In genomic region chr1:215279682-215280081, GRCh38 we compare ENCODE assay signal across 22 cellular contexts.
"Had no signal": no experiment of that assay in that cellular context is flagged by ENCODE, and none has a peak within 500 bp of the region (broad histone marks: within the 10 kb centered on the region; RNA-seq: fewer than 3 reads in every experiment).

No MANE protein-coding gene starts in this region.

- H3K4me3 ChIP-seq: cardiac muscle cell, lung, tibial artery had no signal

- DNase-seq: activated CD4-positive, alpha-beta T cell treated with anti-CD3 and anti-CD28 coated beads, Interleukin-2, amount 10 ng/mL, durations not matched to agents 24 days and 14 days; activated CD4-positive, CD25-positive, alpha-beta regulatory T cell; activated CD8-positive, alpha-beta T cell treated with anti-CD3 and anti-CD28 coated beads for 36 hours; activated naive CD4-positive, alpha-beta T cell; activated naive CD8-positive, alpha-beta T cell treated with anti-CD3 and anti-CD28 coated beads for 36 hours; activated T-cell treated with anti-CD3 and anti-CD28 coated beads, Interleukin-2, amount 50 U/mL, for 1 hour; amygdala; effector memory CD4-positive, alpha-beta T cell; hippocampal formation; islet precursor cell; nucleus accumbens; posterior cingulate gyrus; retina; stimulated activated CD4-positive, alpha-beta T cell treated with anti-CD3 and anti-CD28 coated beads, Interleukin-12 subunit alpha, Interleukin-12 subunit beta, amount 100 ng/mL, for 4 hours; stimulated activated CD4-positive, alpha-beta T cell treated with anti-CD3 and anti-CD28 coated beads, Interleukin-1b, Interleukin-23, amount 100 ng/mL, for 48 hours; stimulated activated naive CD8-positive, alpha-beta T cell treated with anti-CD3 and anti-CD28 coated beads, Interleukin-15, Interleukin-2, amounts not matched to agents 100 U/mL and 50 U/mL, for 24 hours; substantia nigra; T1000; tibial artery had no signal

- ATAC-seq: activated CD8-positive, alpha-beta T cell treated with anti-CD3 and anti-CD28 coated beads for 36 hours; activated T-helper 17 cell treated with anti-CD3 and anti-CD28 coated beads, Interleukin-2, amount 50 U/mL, for 72 hours; stimulated activated naive CD8-positive, alpha-beta T cell treated with anti-CD3 and anti-CD28 coated beads, Interleukin-15, Interleukin-2, amounts not matched to agents 100 U/mL and 50 U/mL, for 24 hours had no signal
